Comparison of ENCODE assay signal across 24 cellular contexts in the genomic region with DNA sequence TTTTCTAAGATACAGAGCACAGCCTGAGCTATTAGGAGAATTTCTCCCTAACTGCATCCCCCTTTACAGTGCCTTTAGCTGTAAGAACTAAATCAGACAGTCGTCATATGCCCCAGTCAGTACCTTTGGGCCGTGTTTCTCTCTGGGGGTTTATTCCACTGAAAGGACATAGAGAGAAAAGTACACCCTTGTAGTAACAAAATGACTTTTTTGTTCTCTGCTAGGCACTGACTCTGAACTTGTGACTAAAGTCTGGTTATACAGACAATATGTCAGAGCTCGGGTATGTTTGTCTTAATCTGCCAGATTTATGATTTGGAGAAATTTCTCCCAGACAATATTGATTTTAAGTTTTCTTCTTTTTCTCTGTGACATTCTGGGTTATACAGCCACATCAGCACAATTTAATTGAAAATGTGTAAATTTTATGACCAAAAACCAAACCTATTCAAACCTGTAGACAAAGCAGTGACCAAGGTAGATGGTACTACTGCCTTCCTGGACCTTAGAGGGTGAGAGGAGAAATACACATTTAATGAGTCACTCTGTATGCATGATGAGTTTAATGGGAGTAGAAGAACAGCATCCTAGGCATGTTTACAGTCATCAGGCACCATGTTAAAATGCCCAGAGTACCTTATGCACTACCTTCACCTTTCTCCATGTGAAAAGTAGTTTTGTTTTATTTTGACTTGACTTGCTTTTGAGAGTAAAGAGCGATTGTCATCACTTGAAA.
DNase-seq lines count a peak whose midpoint lies in the region; ATAC-seq and TF ChIP-seq lines count a peak whose summit lies in the region.
"Had no signal": no experiment of that assay in that cellular context is flagged by ENCODE, and none has a peak within 500 bp of the region (broad histone marks: within the 10 kb centered on the region; RNA-seq: fewer than 3 reads in every experiment).

No MANE protein-coding gene starts in this region.

- 60 to 79% (median 77%) methylated on average over 4 of the region's 4 CpGs for WGBS in heart left ventricle, 4 donors

- intact Hi-C loops in heart left ventricle (cut with DNase I) (no loop called here), left ventricle myocardium inferior (cut with micrococcal nuclease) (no loop called here), tibial artery (cut with DNase I; ENCODE audit: low total_unique reads) (no loop called here)

- DNase-seq in heart left ventricle (no peak), left ventricle myocardium inferior (no peak), amniotic epithelial cell (ENCODE audit: low read depth) (peak; percentile 38), hepatic stellate cell (ENCODE audit: low spot score) (peak; percentile 10), tibial artery (no peak), ecto neural progenitor cell (ENCODE audit: low spot score) (no peak), OCI-M2 (lab: John Stamatoyannopoulos, UW; ENCODE audit: unreplicated experiment) (no peak)
- DNase-seq: 8988T; activated CD4-positive, alpha-beta T cell treated with anti-CD3 and anti-CD28 coated beads, Interleukin-2, amount 50 U/mL, for 4 hours; activated naive CD4-positive, alpha-beta T cell treated with anti-CD3 and anti-CD28 coated beads, Interleukin-2, amount 10 ng/mL, durations not matched to agents 7 days and 5 days; activated T-cell treated with anti-CD3 and anti-CD28 coated beads for 4 hours; C1 segment of cervical spinal cord; dermis blood vessel endothelial cell; NCI-H1105 treated with DMSO at 0.1 percent for 48 hours; NCI-H2107; NCI-H526; ovary; stimulated activated CD4-positive, alpha-beta T cell treated with anti-CD3 and anti-CD28 coated beads, Interleukin-4, amount 100 ng/mL, for 1 hour; stimulated activated naive CD8-positive, alpha-beta T cell treated with anti-CD3 and anti-CD28 coated beads, Interleukin-15, amount 100 ng/mL, for 72 hours; T-helper 2 cell; upper lobe of left lung; WERI-Rb-1 had no signal

- peaks cover 0 to 32% (median 0%) of the 10 kb centered on the region in 12 donors for H3K4me1 ChIP-seq in heart left ventricle
- H3K4me1 ChIP-seq in left ventricle myocardium inferior, result no peaks in the 10 kb centered on the region
- H3K4me1 ChIP-seq in tibial artery, result peaks cover 0 to 53% (median 22%) of the 10 kb centered on the region in 4 donors
- H3K4me1 ChIP-seq: upper lobe of left lung had no signal

- ATAC-seq in heart left ventricle (peak; percentile 67 to 94 (median 82)), GM18907 (IDR thresholded peaks at IDR 0.05; ENCODE audit: unreplicated experiment) (no peak)
- ATAC-seq: GM23338; stimulated activated naive CD8-positive, alpha-beta T cell treated with anti-CD3 and anti-CD28 coated beads, Interleukin-15, amount 100 ng/mL, for 72 hours had no signal

- H3K9me3 ChIP-seq in heart left ventricle, result peaks cover 0 to 10% (median 2%) of the 10 kb centered on the region in 12 donors
- H3K9me3 ChIP-seq in left ventricle myocardium inferior (replicated peaks), result peaks cover 10% of the 10 kb centered on the region
- H3K9me3 ChIP-seq in tibial artery, result no peaks in the 10 kb centered on the region
- H3K9me3 ChIP-seq: ovary, upper lobe of left lung had no signal

- H3K4me3 ChIP-seq in heart left ventricle, result no peak overlapping the region
- H3K4me3 ChIP-seq in left ventricle myocardium inferior, result no peak overlapping the region
- no peak overlapping the region for H3K4me3 ChIP-seq in tibial artery
- H3K4me3 ChIP-seq: GM23338, ovary, upper lobe of left lung had no signal

- no peaks in the 10 kb centered on the region for H3K27me3 ChIP-seq in heart left ventricle
- H3K27me3 ChIP-seq in left ventricle myocardium inferior (ENCODE audit: low read depth), result no peaks in the 10 kb centered on the region
- H3K27me3 ChIP-seq in tibial artery, result no peaks in the 10 kb centered on the region
- H3K27me3 ChIP-seq: ovary, upper lobe of left lung had no signal

- H3K27ac ChIP-seq in heart left ventricle, result peak overlapping the region in 6 of 12 donors; percentile 26 to 67 (median 51)
- no peak overlapping the region for H3K27ac ChIP-seq in left ventricle myocardium inferior (replicated peaks)
- H3K27ac ChIP-seq in tibial artery, result peak overlapping the region; percentile 65 to 69
- H3K27ac ChIP-seq: ovary, upper lobe of left lung, WERI-Rb-1 had no signal

- no peaks in the 10 kb centered on the region for H3K36me3 ChIP-seq in heart left ventricle
- H3K36me3 ChIP-seq in left ventricle myocardium inferior, result no peaks in the 10 kb centered on the region
- H3K36me3 ChIP-seq in tibial artery, result no peaks in the 10 kb centered on the region
- H3K36me3 ChIP-seq: ovary, upper lobe of left lung, WERI-Rb-1 had no signal

- TF ChIP-seq CTCF in heart left ventricle (IDR thresholded peaks at IDR 0.05) (no peak), left ventricle myocardium inferior (IDR thresholded peaks at IDR 0.05; ENCODE audit: borderline replicate concordance) (no peak), tibial artery (IDR thresholded peaks at IDR 0.05) (no peak)

- no peak for TF ChIP-seq POLR2A in heart left ventricle (IDR thresholded peaks at IDR 0.05)

Comparison
In these comparisons a context has a peak if more than half of its experiments do, and no peak if none do; other contexts are left out.
1. DNase-seq: peak in amniotic epithelial cell (single experiment) and hepatic stellate cell (single experiment); none in heart left ventricle (0 of 5), left ventricle myocardium inferior (single experiment), tibial artery (0 of 2), ecto neural progenitor cell (single experiment) and OCI-M2 (single experiment).